In genomic region chr19:38729653-38730469, GRCh38 we compare ENCODE assay signal across 1 cellular context.
TF ChIP-seq lines count a peak whose summit lies in the region.

No MANE protein-coding gene starts in this region.

TF ChIP-seq in HepG2, 621 proteins besides CTCF, POLR2A, EP300 and RAD21 (continued from another document and continues in another):
- no peak for TF ChIP-seq AKNA (CRISPR knock-in tag; IDR thresholded peaks at IDR 0.05; ENCODE audit: borderline replicate concordance)
- no peak for TF ChIP-seq ZMYM4 (CRISPR knock-in tag; IDR thresholded peaks at IDR 0.05)
- TF ChIP-seq SCMH1 (CRISPR knock-in tag; IDR thresholded peaks at IDR 0.05; ENCODE audit: borderline replicate concordance), result no peak
- no peak for TF ChIP-seq PHF8 (CRISPR knock-in tag; IDR thresholded peaks at IDR 0.05)
- no peak for TF ChIP-seq PRMT3 (CRISPR knock-in tag; IDR thresholded peaks at IDR 0.05; ENCODE audit: borderline replicate concordance, low read depth)
- TF ChIP-seq KDM1A (CRISPR knock-in tag; IDR thresholded peaks at IDR 0.05), result no peak
- no peak for TF ChIP-seq AFF4 (CRISPR knock-in tag; IDR thresholded peaks at IDR 0.05)
- no peak for TF ChIP-seq CREB1 (IDR thresholded peaks at IDR 0.05)
- no peak for TF ChIP-seq CREB1 (CRISPR knock-in tag; IDR thresholded peaks at IDR 0.05)
- TF ChIP-seq, protein P1, sequence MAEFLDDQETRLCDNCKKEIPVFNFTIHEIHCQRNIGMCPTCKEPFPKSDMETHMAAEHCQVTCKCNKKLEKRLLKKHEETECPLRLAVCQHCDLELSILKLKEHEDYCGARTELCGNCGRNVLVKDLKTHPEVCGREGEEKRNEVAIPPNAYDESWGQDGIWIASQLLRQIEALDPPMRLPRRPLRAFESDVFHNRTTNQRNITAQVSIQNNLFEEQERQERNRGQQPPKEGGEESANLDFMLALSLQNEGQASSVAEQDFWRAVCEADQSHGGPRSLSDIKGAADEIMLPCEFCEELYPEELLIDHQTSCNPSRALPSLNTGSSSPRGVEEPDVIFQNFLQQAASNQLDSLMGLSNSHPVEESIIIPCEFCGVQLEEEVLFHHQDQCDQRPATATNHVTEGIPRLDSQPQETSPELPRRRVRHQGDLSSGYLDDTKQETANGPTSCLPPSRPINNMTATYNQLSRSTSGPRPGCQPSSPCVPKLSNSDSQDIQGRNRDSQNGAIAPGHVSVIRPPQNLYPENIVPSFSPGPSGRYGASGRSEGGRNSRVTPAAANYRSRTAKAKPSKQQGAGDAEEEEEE (CRISPR knock-in tag; IDR thresholded peaks at IDR 0.05; ENCODE audit: borderline replicate concordance), result no peak
- no peak for TF ChIP-seq JUND (CRISPR knock-in tag; IDR thresholded peaks at IDR 0.05)
- TF ChIP-seq IKZF4 (CRISPR knock-in tag; IDR thresholded peaks at IDR 0.05; ENCODE audit: borderline replicate concordance, low read depth, not compliant biosample characterization), result no peak
- TF ChIP-seq IKZF1 (IDR thresholded peaks at IDR 0.05), result no peak
- TF ChIP-seq, protein P2, sequence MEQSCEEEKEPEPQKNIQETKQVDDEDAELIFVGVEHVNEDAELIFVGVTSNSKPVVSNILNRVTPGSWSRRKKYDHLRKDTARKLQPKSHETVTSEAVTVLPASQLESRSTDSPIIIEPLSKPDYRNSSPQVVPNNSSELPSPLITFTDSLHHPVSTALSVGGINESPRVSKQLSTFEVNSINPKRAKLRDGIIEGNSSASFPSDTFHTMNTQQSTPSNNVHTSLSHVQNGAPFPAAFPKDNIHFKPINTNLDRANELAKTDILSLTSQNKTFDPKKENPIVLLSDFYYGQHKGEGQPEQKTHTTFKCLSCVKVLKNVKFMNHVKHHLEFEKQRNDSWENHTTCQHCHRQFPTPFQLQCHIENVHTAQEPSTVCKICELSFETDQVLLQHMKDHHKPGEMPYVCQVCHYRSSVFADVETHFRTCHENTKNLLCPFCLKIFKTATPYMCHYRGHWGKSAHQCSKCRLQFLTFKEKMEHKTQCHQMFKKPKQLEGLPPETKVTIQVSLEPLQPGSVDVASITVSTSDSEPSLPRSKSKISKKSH (CRISPR knock-in tag; IDR thresholded peaks at IDR 0.05; ENCODE audit: borderline replicate concordance), result no peak
- TF ChIP-seq SP140L (CRISPR knock-in tag; IDR thresholded peaks at IDR 0.05; ENCODE audit: borderline replicate concordance), result no peak
- TF ChIP-seq ZNF180 (CRISPR knock-in tag; IDR thresholded peaks at IDR 0.05; ENCODE audit: borderline replicate concordance, low read depth), result no peak
- TF ChIP-seq, protein P3, sequence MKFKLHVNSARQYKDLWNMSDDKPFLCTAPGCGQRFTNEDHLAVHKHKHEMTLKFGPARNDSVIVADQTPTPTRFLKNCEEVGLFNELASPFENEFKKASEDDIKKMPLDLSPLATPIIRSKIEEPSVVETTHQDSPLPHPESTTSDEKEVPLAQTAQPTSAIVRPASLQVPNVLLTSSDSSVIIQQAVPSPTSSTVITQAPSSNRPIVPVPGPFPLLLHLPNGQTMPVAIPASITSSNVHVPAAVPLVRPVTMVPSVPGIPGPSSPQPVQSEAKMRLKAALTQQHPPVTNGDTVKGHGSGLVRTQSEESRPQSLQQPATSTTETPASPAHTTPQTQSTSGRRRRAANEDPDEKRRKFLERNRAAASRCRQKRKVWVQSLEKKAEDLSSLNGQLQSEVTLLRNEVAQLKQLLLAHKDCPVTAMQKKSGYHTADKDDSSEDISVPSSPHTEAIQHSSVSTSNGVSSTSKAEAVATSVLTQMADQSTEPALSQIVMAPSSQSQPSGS (CRISPR knock-in tag; IDR thresholded peaks at IDR 0.05), result no peak
- TF ChIP-seq GLI4 (CRISPR knock-in tag; IDR thresholded peaks at IDR 0.05; ENCODE audit: borderline replicate concordance), result no peak
- TF ChIP-seq, protein P4, sequence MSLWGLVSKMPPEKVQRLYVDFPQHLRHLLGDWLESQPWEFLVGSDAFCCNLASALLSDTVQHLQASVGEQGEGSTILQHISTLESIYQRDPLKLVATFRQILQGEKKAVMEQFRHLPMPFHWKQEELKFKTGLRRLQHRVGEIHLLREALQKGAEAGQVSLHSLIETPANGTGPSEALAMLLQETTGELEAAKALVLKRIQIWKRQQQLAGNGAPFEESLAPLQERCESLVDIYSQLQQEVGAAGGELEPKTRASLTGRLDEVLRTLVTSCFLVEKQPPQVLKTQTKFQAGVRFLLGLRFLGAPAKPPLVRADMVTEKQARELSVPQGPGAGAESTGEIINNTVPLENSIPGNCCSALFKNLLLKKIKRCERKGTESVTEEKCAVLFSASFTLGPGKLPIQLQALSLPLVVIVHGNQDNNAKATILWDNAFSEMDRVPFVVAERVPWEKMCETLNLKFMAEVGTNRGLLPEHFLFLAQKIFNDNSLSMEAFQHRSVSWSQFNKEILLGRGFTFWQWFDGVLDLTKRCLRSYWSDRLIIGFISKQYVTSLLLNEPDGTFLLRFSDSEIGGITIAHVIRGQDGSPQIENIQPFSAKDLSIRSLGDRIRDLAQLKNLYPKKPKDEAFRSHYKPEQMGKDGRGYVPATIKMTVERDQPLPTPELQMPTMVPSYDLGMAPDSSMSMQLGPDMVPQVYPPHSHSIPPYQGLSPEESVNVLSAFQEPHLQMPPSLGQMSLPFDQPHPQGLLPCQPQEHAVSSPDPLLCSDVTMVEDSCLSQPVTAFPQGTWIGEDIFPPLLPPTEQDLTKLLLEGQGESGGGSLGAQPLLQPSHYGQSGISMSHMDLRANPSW (CRISPR knock-in tag; IDR thresholded peaks at IDR 0.05; ENCODE audit: borderline replicate concordance), result no peak
- no peak for TF ChIP-seq NFAT5 (CRISPR knock-in tag; IDR thresholded peaks at IDR 0.05)
- no peak for TF ChIP-seq ZBTB7B (CRISPR knock-in tag; IDR thresholded peaks at IDR 0.05)
- TF ChIP-seq ZNF567 (CRISPR knock-in tag; IDR thresholded peaks at IDR 0.05; ENCODE audit: borderline replicate concordance), result no peak
- TF ChIP-seq BRF2 (CRISPR knock-in tag; IDR thresholded peaks at IDR 0.05), result no peak
- no peak for TF ChIP-seq MAFF (IDR thresholded peaks at IDR 0.05; ENCODE audit: low read depth, low read length)
- TF ChIP-seq U2AF1 (optimal IDR thresholded peaks at IDR 0.05; ENCODE audit: low read depth, low read length), result no peak
- no peak for TF ChIP-seq ZNF562 (CRISPR knock-in tag; IDR thresholded peaks at IDR 0.05; ENCODE audit: borderline replicate concordance)
- TF ChIP-seq SIN3A (IDR thresholded peaks at IDR 0.05; ENCODE audit: borderline replicate concordance, low read depth, low read length), result no peak
- 0 out of 2 replicates have a peak, but pooled peaks have one; percentile 28 for TF ChIP-seq FOXA3 (CRISPR knock-in tag; IDR thresholded peaks at IDR 0.05)
- TF ChIP-seq, protein P5, sequence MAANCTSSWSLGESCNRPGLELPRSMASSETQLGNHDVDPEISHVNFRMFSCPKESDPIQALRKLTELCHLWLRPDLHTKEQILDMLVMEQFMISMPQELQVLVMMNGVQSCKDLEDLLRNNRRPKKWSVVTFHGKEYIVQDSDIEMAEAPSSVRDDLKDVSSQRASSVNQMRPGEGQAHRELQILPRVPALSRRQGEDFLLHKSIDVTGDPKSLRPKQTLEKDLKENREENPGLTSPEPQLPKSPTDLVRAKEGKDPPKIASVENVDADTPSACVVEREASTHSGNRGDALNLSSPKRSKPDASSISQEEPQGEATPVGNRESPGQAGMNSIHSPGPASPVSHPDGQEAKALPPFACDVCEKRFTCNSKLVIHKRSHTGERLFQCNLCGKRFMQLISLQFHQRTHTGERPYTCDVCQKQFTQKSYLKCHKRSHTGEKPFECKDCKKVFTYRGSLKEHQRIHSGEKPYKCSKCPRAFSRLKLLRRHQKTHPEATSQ (CRISPR knock-in tag; IDR thresholded peaks at IDR 0.05; ENCODE audit: borderline replicate concordance), result no peak
- no peak for TF ChIP-seq ZNF160 (CRISPR knock-in tag; IDR thresholded peaks at IDR 0.05)
